Comparison of ENCODE assay signal across 1 cellular context in the genomic region with DNA sequence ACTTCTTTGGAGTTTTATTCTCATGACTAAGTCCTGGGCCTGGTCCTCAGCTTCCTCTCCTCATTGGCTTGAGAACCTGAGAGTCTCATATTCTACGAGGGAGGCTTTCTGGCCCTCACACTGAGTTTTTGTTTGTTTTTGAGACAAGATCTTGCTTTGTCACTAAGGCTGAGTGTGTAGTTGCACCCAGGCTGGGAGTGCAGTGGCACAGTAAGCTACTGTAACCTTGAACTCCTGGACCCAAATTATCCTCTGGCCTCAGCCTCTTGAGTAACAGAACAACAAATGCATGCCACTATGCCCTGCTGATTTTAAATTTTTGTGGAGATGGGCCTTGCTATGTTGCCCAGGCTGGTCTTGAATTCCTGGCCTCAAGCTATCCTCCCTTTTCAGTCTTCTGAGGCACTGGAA.
TF ChIP-seq lines count a peak whose summit lies in the region.

No MANE protein-coding gene starts in this region.

TF ChIP-seq in HepG2, 621 proteins besides CTCF, POLR2A, EP300 and RAD21 (continued from another document and continues in another):
- TF ChIP-seq TEAD2 (CRISPR knock-in tag; IDR thresholded peaks at IDR 0.05) (no peak), ZNF768 (CRISPR knock-in tag; IDR thresholded peaks at IDR 0.05) (no peak), CCDC6 (CRISPR knock-in tag; IDR thresholded peaks at IDR 0.05) (peak; percentile 84), EEA1 (CRISPR knock-in tag; IDR thresholded peaks at IDR 0.05; ENCODE audit: borderline replicate concordance) (no peak), ZNF678 (CRISPR knock-in tag; IDR thresholded peaks at IDR 0.05) (no peak), MLLT10 (CRISPR knock-in tag; IDR thresholded peaks at IDR 0.05) (no peak), KLF6 (CRISPR knock-in tag; IDR thresholded peaks at IDR 0.05) (no peak), ZNF761 (CRISPR knock-in tag; conservative IDR thresholded peaks at IDR 0.05) (no peak), ZNF546 (CRISPR knock-in tag; conservative IDR thresholded peaks at IDR 0.05) (no peak), SMARCE1 (IDR thresholded peaks at IDR 0.05; ENCODE audit: borderline replicate concordance) (no peak), MAFG (CRISPR knock-in tag; IDR thresholded peaks at IDR 0.05) (no peak), ELF3 (CRISPR knock-in tag; IDR thresholded peaks at IDR 0.05) (peak; percentile 49; the same call in 1 of the 2 replicates), ZFP41 (CRISPR knock-in tag; IDR thresholded peaks at IDR 0.05; ENCODE audit: borderline replicate concordance) (no peak), REXO4 (CRISPR knock-in tag; IDR thresholded peaks at IDR 0.05; ENCODE audit: borderline replicate concordance) (no peak), NFE2L1 (CRISPR knock-in tag; IDR thresholded peaks at IDR 0.05; ENCODE audit: borderline replicate concordance) (no peak), TCF12 (IDR thresholded peaks at IDR 0.05) (no peak), TCF12 (CRISPR knock-in tag; IDR thresholded peaks at IDR 0.05) (no peak), IRF2 (CRISPR knock-in tag; IDR thresholded peaks at IDR 0.05) (peak; percentile 48; the same call in 1 of the 2 replicates), ZNF251 (CRISPR knock-in tag; IDR thresholded peaks at IDR 0.05) (no peak), ZFP36L2 (CRISPR knock-in tag; IDR thresholded peaks at IDR 0.05) (no peak), FOXK1 (CRISPR knock-in tag; IDR thresholded peaks at IDR 0.05; ENCODE audit: borderline replicate concordance, low read depth) (peak; percentile 75; the same call in 1 of the 2 replicates), ZNF382 (CRISPR knock-in tag; IDR thresholded peaks at IDR 0.05; ENCODE audit: borderline replicate concordance) (no peak), MZF1 (CRISPR knock-in tag; IDR thresholded peaks at IDR 0.05; ENCODE audit: borderline replicate concordance) (no peak), ZBTB21 (CRISPR knock-in tag; IDR thresholded peaks at IDR 0.05) (no peak), ZFP82 (CRISPR knock-in tag; IDR thresholded peaks at IDR 0.05; ENCODE audit: borderline replicate concordance) (no peak), MIXL1 (CRISPR knock-in tag; IDR thresholded peaks at IDR 0.05) (0 out of 2 replicates have a peak, but pooled peaks have one; percentile 45), ERF (CRISPR knock-in tag; IDR thresholded peaks at IDR 0.05) (peak; percentile 50; the same call in 1 of the 2 replicates), CBX5 (CRISPR knock-in tag; IDR thresholded peaks at IDR 0.05; ENCODE audit: borderline replicate concordance) (peak; percentile 69; the same call in 1 of the 2 replicates), ZNF562 (CRISPR knock-in tag; IDR thresholded peaks at IDR 0.05; ENCODE audit: borderline replicate concordance) (no peak), ZNF619 (CRISPR knock-in tag; IDR thresholded peaks at IDR 0.05) (no peak), JUND (CRISPR knock-in tag; IDR thresholded peaks at IDR 0.05) (0 out of 2 replicates have a peak, but pooled peaks have one; percentile 11), NBN (conservative IDR thresholded peaks at IDR 0.05) (no peak), ZNF557 (CRISPR knock-in tag; IDR thresholded peaks at IDR 0.05) (no peak), SSRP1 (CRISPR knock-in tag; IDR thresholded peaks at IDR 0.05) (no peak), ZNF143 (CRISPR knock-in tag; IDR thresholded peaks at IDR 0.05) (no peak), ZNF441 (CRISPR knock-in tag; IDR thresholded peaks at IDR 0.05; ENCODE audit: borderline replicate concordance) (no peak), ZNF572 (CRISPR knock-in tag; IDR thresholded peaks at IDR 0.05) (no peak), ZNF44 (CRISPR knock-in tag; IDR thresholded peaks at IDR 0.05) (no peak), HNRNPH1 (optimal IDR thresholded peaks at IDR 0.05; ENCODE audit: low read depth, low read length) (no peak), MBNL3 (CRISPR knock-in tag; conservative IDR thresholded peaks at IDR 0.05) (no peak), ZNF598 (CRISPR knock-in tag; IDR thresholded peaks at IDR 0.05; ENCODE audit: borderline replicate concordance) (no peak), ZNF264 (CRISPR knock-in tag; IDR thresholded peaks at IDR 0.05) (peak; percentile 44; the same call in 1 of the 2 replicates), ZNF484 (CRISPR knock-in tag; IDR thresholded peaks at IDR 0.05; ENCODE audit: borderline replicate concordance, low read depth) (no peak), PLRG1 (conservative IDR thresholded peaks at IDR 0.05) (no peak)
- TF ChIP-seq, protein P1, sequence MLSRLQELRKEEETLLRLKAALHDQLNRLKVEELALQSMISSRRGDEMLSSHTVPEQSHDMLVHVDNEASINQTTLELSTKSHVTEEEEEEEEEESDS (CRISPR knock-in tag; IDR thresholded peaks at IDR 0.05; ENCODE audit: borderline replicate concordance): no peak
- TF ChIP-seq, protein P2, sequence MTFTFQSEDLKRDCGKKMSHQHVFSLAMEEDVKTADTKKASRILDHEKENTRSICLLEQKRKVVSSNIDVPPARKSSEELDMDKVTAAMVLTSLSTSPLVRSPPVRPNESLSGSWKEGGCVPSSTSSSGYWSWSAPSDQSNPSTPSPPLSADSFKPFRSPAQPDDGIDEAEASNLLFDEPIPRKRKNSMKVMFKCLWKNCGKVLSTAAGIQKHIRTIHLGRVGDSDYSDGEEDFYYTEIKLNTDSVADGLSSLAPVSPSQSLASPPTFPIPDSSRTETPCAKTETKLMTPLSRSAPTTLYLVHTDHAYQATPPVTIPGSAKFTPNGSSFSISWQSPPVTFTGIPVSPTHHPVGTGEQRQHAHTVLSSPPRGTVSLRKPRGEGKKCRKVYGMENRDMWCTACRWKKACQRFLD (CRISPR knock-in tag; IDR thresholded peaks at IDR 0.05; ENCODE audit: borderline replicate concordance): no peak
- TF ChIP-seq, protein P3, sequence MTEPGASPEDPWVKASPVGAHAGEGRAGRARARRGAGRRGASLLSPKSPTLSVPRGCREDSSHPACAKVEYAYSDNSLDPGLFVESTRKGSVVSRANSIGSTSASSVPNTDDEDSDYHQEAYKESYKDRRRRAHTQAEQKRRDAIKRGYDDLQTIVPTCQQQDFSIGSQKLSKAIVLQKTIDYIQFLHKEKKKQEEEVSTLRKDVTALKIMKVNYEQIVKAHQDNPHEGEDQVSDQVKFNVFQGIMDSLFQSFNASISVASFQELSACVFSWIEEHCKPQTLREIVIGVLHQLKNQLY (CRISPR knock-in tag; IDR thresholded peaks at IDR 0.05): no peak
- TF ChIP-seq, protein P4, sequence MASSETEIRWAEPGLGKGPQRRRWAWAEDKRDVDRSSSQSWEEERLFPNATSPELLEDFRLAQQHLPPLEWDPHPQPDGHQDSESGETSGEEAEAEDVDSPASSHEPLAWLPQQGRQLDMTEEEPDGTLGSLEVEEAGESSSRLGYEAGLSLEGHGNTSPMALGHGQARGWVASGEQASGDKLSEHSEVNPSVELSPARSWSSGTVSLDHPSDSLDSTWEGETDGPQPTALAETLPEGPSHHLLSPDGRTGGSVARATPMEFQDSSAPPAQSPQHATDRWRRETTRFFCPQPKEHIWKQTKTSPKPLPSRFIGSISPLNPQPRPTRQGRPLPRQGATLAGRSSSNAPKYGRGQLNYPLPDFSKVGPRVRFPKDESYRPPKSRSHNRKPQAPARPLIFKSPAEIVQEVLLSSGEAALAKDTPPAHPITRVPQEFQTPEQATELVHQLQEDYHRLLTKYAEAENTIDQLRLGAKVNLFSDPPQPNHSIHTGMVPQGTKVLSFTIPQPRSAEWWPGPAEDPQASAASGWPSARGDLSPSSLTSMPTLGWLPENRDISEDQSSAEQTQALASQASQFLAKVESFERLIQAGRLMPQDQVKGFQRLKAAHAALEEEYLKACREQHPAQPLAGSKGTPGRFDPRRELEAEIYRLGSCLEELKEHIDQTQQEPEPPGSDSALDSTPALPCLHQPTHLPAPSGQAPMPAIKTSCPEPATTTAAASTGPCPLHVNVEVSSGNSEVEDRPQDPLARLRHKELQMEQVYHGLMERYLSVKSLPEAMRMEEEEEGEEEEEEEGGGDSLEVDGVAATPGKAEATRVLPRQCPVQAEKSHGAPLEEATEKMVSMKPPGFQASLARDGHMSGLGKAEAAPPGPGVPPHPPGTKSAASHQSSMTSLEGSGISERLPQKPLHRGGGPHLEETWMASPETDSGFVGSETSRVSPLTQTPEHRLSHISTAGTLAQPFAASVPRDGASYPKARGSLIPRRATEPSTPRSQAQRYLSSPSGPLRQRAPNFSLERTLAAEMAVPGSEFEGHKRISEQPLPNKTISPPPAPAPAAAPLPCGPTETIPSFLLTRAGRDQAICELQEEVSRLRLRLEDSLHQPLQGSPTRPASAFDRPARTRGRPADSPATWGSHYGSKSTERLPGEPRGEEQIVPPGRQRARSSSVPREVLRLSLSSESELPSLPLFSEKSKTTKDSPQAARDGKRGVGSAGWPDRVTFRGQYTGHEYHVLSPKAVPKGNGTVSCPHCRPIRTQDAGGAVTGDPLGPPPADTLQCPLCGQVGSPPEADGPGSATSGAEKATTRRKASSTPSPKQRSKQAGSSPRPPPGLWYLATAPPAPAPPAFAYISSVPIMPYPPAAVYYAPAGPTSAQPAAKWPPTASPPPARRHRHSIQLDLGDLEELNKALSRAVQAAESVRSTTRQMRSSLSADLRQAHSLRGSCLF (CRISPR knock-in tag; IDR thresholded peaks at IDR 0.05; ENCODE audit: borderline replicate concordance): no peak
- TF ChIP-seq, protein P5, sequence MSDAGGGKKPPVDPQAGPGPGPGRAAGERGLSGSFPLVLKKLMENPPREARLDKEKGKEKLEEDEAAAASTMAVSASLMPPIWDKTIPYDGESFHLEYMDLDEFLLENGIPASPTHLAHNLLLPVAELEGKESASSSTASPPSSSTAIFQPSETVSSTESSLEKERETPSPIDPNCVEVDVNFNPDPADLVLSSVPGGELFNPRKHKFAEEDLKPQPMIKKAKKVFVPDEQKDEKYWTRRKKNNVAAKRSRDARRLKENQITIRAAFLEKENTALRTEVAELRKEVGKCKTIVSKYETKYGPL (CRISPR knock-in tag; IDR thresholded peaks at IDR 0.05): no peak
- TF ChIP-seq, protein P6, sequence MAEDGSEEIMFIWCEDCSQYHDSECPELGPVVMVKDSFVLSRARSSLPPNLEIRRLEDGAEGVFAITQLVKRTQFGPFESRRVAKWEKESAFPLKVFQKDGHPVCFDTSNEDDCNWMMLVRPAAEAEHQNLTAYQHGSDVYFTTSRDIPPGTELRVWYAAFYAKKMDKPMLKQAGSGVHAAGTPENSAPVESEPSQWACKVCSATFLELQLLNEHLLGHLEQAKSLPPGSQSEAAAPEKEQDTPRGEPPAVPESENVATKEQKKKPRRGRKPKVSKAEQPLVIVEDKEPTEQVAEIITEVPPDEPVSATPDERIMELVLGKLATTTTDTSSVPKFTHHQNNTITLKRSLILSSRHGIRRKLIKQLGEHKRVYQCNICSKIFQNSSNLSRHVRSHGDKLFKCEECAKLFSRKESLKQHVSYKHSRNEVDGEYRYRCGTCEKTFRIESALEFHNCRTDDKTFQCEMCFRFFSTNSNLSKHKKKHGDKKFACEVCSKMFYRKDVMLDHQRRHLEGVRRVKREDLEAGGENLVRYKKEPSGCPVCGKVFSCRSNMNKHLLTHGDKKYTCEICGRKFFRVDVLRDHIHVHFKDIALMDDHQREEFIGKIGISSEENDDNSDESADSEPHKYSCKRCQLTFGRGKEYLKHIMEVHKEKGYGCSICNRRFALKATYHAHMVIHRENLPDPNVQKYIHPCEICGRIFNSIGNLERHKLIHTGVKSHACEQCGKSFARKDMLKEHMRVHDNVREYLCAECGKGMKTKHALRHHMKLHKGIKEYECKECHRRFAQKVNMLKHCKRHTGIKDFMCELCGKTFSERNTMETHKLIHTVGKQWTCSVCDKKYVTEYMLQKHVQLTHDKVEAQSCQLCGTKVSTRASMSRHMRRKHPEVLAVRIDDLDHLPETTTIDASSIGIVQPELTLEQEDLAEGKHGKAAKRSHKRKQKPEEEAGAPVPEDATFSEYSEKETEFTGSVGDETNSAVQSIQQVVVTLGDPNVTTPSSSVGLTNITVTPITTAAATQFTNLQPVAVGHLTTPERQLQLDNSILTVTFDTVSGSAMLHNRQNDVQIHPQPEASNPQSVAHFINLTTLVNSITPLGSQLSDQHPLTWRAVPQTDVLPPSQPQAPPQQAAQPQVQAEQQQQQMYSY (CRISPR knock-in tag; IDR thresholded peaks at IDR 0.05): no peak
- TF ChIP-seq, protein P7, sequence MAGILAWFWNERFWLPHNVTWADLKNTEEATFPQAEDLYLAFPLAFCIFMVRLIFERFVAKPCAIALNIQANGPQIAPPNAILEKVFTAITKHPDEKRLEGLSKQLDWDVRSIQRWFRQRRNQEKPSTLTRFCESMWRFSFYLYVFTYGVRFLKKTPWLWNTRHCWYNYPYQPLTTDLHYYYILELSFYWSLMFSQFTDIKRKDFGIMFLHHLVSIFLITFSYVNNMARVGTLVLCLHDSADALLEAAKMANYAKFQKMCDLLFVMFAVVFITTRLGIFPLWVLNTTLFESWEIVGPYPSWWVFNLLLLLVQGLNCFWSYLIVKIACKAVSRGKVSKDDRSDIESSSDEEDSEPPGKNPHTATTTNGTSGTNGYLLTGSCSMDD (CRISPR knock-in tag; IDR thresholded peaks at IDR 0.05): no peak
- TF ChIP-seq, protein P8, sequence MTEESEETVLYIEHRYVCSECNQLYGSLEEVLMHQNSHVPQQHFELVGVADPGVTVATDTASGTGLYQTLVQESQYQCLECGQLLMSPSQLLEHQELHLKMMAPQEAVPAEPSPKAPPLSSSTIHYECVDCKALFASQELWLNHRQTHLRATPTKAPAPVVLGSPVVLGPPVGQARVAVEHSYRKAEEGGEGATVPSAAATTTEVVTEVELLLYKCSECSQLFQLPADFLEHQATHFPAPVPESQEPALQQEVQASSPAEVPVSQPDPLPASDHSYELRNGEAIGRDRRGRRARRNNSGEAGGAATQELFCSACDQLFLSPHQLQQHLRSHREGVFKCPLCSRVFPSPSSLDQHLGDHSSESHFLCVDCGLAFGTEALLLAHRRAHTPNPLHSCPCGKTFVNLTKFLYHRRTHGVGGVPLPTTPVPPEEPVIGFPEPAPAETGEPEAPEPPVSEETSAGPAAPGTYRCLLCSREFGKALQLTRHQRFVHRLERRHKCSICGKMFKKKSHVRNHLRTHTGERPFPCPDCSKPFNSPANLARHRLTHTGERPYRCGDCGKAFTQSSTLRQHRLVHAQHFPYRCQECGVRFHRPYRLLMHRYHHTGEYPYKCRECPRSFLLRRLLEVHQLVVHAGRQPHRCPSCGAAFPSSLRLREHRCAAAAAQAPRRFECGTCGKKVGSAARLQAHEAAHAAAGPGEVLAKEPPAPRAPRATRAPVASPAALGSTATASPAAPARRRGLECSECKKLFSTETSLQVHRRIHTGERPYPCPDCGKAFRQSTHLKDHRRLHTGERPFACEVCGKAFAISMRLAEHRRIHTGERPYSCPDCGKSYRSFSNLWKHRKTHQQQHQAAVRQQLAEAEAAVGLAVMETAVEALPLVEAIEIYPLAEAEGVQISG (CRISPR knock-in tag; IDR thresholded peaks at IDR 0.05): no peak
- TF ChIP-seq, protein P9, sequence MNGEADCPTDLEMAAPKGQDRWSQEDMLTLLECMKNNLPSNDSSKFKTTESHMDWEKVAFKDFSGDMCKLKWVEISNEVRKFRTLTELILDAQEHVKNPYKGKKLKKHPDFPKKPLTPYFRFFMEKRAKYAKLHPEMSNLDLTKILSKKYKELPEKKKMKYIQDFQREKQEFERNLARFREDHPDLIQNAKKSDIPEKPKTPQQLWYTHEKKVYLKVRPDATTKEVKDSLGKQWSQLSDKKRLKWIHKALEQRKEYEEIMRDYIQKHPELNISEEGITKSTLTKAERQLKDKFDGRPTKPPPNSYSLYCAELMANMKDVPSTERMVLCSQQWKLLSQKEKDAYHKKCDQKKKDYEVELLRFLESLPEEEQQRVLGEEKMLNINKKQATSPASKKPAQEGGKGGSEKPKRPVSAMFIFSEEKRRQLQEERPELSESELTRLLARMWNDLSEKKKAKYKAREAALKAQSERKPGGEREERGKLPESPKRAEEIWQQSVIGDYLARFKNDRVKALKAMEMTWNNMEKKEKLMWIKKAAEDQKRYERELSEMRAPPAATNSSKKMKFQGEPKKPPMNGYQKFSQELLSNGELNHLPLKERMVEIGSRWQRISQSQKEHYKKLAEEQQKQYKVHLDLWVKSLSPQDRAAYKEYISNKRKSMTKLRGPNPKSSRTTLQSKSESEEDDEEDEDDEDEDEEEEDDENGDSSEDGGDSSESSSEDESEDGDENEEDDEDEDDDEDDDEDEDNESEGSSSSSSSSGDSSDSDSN (CRISPR knock-in tag; IDR thresholded peaks at IDR 0.05): peak; percentile 52; the same call in 1 of the 2 replicates
